17 cellular contexts compared by ENCODE assay signal in the genomic region with DNA sequence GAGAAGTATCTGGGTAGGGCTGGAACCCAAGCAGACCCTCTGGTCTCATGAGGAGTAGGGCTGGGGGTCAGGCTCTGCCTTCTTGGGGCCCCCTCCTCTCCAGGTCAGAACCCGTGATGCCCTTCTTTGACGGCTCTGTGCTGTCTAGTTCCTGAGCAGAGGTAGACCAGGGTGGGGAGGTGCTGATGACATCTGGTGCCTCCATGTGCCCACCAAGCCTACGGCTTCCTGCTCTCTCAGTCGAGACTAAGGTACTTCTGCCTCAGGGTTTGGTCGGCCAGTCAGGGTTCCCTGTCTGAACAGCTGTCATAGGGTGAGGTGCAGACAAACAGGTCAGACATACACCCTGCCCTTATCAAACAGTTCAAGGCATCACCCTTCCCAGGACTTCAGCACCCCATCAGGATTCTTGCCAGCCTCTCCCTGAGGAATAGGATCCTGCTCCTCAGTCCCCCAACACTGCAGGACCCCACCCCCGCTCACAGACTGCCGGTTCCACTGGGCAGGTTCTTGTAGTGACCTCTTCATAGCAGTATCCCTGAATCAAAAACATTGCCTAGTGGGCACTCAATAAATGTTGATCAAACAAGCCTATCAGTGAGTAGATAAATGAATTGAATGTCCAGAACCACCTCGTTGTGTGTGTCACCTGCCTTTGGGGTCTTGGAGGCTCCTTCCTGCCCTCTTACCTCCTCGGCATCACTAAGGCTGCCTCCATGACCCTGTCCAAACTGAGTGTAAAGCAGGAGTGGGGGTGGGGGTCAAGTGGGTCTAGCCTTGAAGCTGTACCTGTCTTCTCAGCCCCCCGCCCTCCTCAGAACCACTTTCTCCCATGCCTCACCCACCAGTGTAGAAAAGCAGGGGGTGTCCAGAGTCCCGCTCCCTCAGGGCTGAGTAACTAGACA.
DNase-seq lines count a peak whose midpoint lies in the region; ATAC-seq, FAIRE-seq and TF ChIP-seq lines count a peak whose summit lies in the region.
"Had no signal": no experiment of that assay in that cellular context is flagged by ENCODE, and none has a peak within 500 bp of the region (broad histone marks: within the 10 kb centered on the region; RNA-seq: fewer than 3 reads in every experiment).

No MANE protein-coding gene starts in this region.

- FAIRE-seq in bronchial epithelial cell (lab: Jason Lieb, UNC), result peak; percentile 90
- FAIRE-seq: GM12878, GM18507, HepG2, HTR-8/SVneo had no signal

- H3K4me3 ChIP-seq in bronchial epithelial cell (ENCODE audit: low read depth, low read length), result no peak overlapping the region
- no peak overlapping the region for H3K4me3 ChIP-seq in testis
- H3K4me3 ChIP-seq: BLaER1 treated with 17β-estradiol and CSF1 and Interleukin-3, amounts not matched to agents 10 nM and 100 nM; GM12878; GM23338; HAP-1 had no signal

- no peak overlapping the region for H3K27ac ChIP-seq in testis
- H3K27ac ChIP-seq: BLaER1 treated with 17β-estradiol and CSF1 and Interleukin-3, amounts not matched to agents 10 nM and 100 nM had no signal

- no peaks in the 10 kb centered on the region for H3K27me3 ChIP-seq in bronchial epithelial cell (ENCODE audit: control insufficient read depth, insufficient read depth, low read length)
- H3K27me3 ChIP-seq in testis, result no peaks in the 10 kb centered on the region
- H3K27me3 ChIP-seq: BLaER1 treated with 17β-estradiol and CSF1 and Interleukin-3, amounts not matched to agents 10 nM and 100 nM had no signal

- ATAC-seq in activated CD4-positive, CD25-positive, alpha-beta regulatory T cell treated with anti-CD3 and anti-CD28 coated beads, Interleukin-2, amount 50 U/mL, for 24 hours, result no peak
- no peak for ATAC-seq in left lobe of liver
- ATAC-seq: GM12878, HepG2 had no signal

- TF ChIP-seq CTCF in bronchial epithelial cell (IDR thresholded peaks at IDR 0.05; ENCODE audit: insufficient read depth, low read length, severe bottlenecking) (no peak), testis (IDR thresholded peaks at IDR 0.05) (no peak)

- H3K4me1 ChIP-seq in testis, result no peaks in the 10 kb centered on the region
- H3K4me1 ChIP-seq: HAP-1 had no signal

- H3K9me3 ChIP-seq in testis, result no peaks in the 10 kb centered on the region
- H3K9me3 ChIP-seq: HAP-1 had no signal

- H3K36me3 ChIP-seq in bronchial epithelial cell (ENCODE audit: control insufficient read depth, insufficient read depth, low read length), result no peaks in the 10 kb centered on the region
- no peaks in the 10 kb centered on the region for H3K36me3 ChIP-seq in testis (ENCODE audit: low read depth, missing control alignments)
- H3K36me3 ChIP-seq: BLaER1 treated with 17β-estradiol and CSF1 and Interleukin-3, amounts not matched to agents 10 nM and 100 nM; HAP-1 had no signal

- WGBS in testis, 2 donors, result 87 to 89% methylated on average over 8 to 11 of the region's 11 CpGs

- TF ChIP-seq POLR2A in testis (IDR thresholded peaks at IDR 0.05), result no peak

- intact Hi-C loops in testis (cut with DNase I; ENCODE audit: low total_unique reads), result no loop called here

- peak; percentile 11 for DNase-seq in activated CD4-positive, CD25-positive, alpha-beta regulatory T cell treated with anti-CD3 and anti-CD28 coated beads, Interleukin-2, amount 50 U/mL, for 72 hours
- DNase-seq in bronchial epithelial cell (ENCODE audit: low read depth), result no peak
- DNase-seq in left lobe of liver (ENCODE audit: low spot score), result peak; percentile 35
- DNase-seq in testis, result peak; percentile 5
- no peak for DNase-seq in DMS 273 treated with DMSO at 0.1 percent for 48 hours (lab: John Stamatoyannopoulos, UW)
- DNase-seq in activated gamma-delta T cell treated with Interleukin-2 at 50 U/mL for 16 hours, result no peak
- DNase-seq in nucleus accumbens (lab: John Stamatoyannopoulos, UW), result no peak
- DNase-seq: ACHN; CD4-positive, CD25-positive, alpha-beta regulatory T cell had no signal

Comparison
In these comparisons a context has a peak if more than half of its experiments do, and no peak if none do; other contexts are left out.
1. DNase-seq: peak in activated CD4-positive, CD25-positive, alpha-beta regulatory T cell treated with anti-CD3 and anti-CD28 coated beads, Interleukin-2, amount 50 U/mL, for 72 hours (single experiment), left lobe of liver (single experiment) and testis (single experiment); none in bronchial epithelial cell (single experiment), DMS 273 treated with DMSO at 0.1 percent for 48 hours (single experiment), activated gamma-delta T cell treated with Interleukin-2 at 50 U/mL for 16 hours (single experiment) and nucleus accumbens (0 of 56).